1 cellular context compared by ENCODE assay signal in the genomic region with DNA sequence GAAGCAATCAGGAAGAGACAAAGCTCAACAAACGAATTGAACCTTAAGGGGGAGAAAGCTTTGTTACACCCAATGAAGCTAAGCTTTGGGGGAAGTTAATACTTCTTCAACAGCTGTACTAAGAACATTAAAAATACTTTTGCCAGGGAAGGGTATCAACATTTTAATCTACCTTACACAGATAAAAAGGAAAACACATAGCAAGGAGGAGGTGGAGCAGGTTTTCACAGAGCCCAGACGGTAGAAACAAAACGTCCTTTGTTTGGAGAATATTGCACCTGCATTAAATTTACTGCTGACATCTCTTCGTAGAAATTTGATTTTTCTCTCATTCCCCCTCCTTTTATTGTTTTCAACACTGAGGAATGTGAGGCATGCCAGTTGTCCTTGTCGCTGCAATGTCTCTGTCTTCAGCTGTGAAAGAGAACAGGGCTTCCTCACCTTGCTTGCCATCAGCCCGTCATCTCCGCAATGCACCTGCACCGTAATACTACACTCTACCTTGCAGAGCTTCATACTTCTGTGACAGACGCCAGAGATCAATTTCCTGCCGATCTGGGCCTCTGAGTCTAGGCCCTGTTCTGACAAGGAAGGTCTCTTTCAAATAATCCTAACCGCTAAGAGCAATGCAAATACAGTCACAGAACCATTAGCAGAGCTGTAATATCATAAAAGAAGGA.
TF ChIP-seq lines count a peak whose summit lies in the region.

No MANE protein-coding gene starts in this region.

TF ChIP-seq in GM23338, 12 proteins besides CTCF, POLR2A, EP300 and RAD21 (continued from another document):
- no peak for TF ChIP-seq REST (IDR thresholded peaks at IDR 0.05; ENCODE audit: unreplicated experiment)
